14 cellular contexts compared by ENCODE assay signal in the genomic region with DNA sequence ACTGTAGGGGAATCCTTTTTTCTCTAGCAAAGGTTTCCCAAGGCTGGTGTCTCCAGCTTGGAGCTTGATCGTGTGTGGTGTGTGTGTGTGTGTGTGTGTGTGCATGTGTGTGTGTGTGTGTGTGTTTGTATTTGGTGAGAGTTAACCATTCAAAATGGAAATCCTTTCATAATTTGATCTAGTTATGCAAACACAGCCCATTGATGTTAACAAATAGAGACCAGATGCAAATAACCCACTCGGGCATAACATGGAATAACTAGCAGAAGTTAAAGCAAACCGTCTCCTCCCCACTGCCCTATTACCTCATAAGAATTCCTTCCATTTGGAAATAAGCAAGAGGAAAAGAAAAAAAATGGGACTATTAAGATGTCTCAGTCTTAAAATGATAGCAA. TPM values are rescaled to one million over a fixed set of nuclear protein-coding genes. Genes with fewer than 3 reads are reported as not detected.
DNase-seq lines count a peak whose midpoint lies in the region; ATAC-seq and TF ChIP-seq lines count a peak whose summit lies in the region.
"Had no signal": no experiment of that assay in that cellular context is flagged by ENCODE, and none has a peak within 500 bp of the region (broad histone marks: within the 10 kb centered on the region; RNA-seq: fewer than 3 reads in every experiment).

No MANE protein-coding gene starts in this region.

- ATAC-seq in sciatic nerve, result no peak
- ATAC-seq: CD8-positive, alpha-beta T cell had no signal

- H3K9me3 Mint-ChIP-seq in T-helper 2 cell treated with Interferon-gamma antibody and Interleukin-4, amounts not matched to agents 5 μg/mL and 100 μg/mL, for 36 hours, result no peaks in the 10 kb centered on the region
- H3K9me3 Mint-ChIP-seq: activated B cell treated with CpG ODN at 0.5 μM for 24 hours; CD8-positive, alpha-beta T cell; nephron progenitor cell had no signal

- TF ChIP-seq CTCF in AG09309 (IDR thresholded peaks at IDR 0.05; ENCODE audit: control insufficient read depth, insufficient read depth, low read depth, low read length, missing control alignments) (no peak), GM12865 (IDR thresholded peaks at IDR 0.05; ENCODE audit: insufficient read depth, low read depth, low read length, missing control alignments) (no peak), fibroblast of villous mesenchyme (IDR thresholded peaks at IDR 0.05; ENCODE audit: insufficient read depth, low read depth, low read length) (no peak), esophagus squamous epithelium (IDR thresholded peaks at IDR 0.05) (no peak)

- no peak for DNase-seq in AG09309 (ENCODE audit: low read depth)
- DNase-seq in GM12865 (ENCODE audit: low read depth), result no peak
- DNase-seq in T-helper 2 cell treated with Interferon-gamma antibody and Interleukin-4, amounts not matched to agents 5 μg/mL and 100 μg/mL, for 36 hours (ENCODE audit: low spot score), result no peak
- peak; percentile 51 for DNase-seq in fibroblast of villous mesenchyme (ENCODE audit: low read depth)
- DNase-seq in esophagus squamous epithelium (lab: John Stamatoyannopoulos, UW), result no peak
- no peak for DNase-seq in sciatic nerve (ENCODE audit: low spot score)
- DNase-seq in HuH-7 (ENCODE audit: low spot score), result no peak
- DNase-seq: activated B cell treated with CpG ODN at 0.5 μM for 24 hours; CD8-positive, alpha-beta T cell; cerebellar nuclear complex; immature natural killer cell; NCI-H2029 treated with DMSO at 0.1 percent for 48 hours; NCI-H748 treated with DMSO at 0.1 percent for 48 hours; nephron progenitor cell had no signal

- H3K36me3 Mint-ChIP-seq in T-helper 2 cell treated with Interferon-gamma antibody and Interleukin-4, amounts not matched to agents 5 μg/mL and 100 μg/mL, for 36 hours (ENCODE audit: low read depth), result no peaks in the 10 kb centered on the region
- H3K36me3 Mint-ChIP-seq: CD8-positive, alpha-beta T cell; immature natural killer cell had no signal

- WGBS in esophagus squamous epithelium, 2 donors, result 60 to 70% methylated on average over 3 of the region's 3 CpGs

- H3K4me1 ChIP-seq in esophagus squamous epithelium, result peaks cover 19 to 46% (median 20%) of the 10 kb centered on the region in 3 donors

- H3K27me3 Mint-ChIP-seq in T-helper 2 cell treated with Interferon-gamma antibody and Interleukin-4, amounts not matched to agents 5 μg/mL and 100 μg/mL, for 36 hours (ENCODE audit: low read depth), result no peaks in the 10 kb centered on the region

- H3K27ac Mint-ChIP-seq in T-helper 2 cell treated with Interferon-gamma antibody and Interleukin-4, amounts not matched to agents 5 μg/mL and 100 μg/mL, for 36 hours, result peak overlapping the region; percentile 90
- H3K27ac Mint-ChIP-seq: activated B cell treated with CpG ODN at 0.5 μM for 24 hours; CD8-positive, alpha-beta T cell; immature natural killer cell had no signal

- H3K4me1 Mint-ChIP-seq in T-helper 2 cell treated with Interferon-gamma antibody and Interleukin-4, amounts not matched to agents 5 μg/mL and 100 μg/mL, for 36 hours (ENCODE audit: low read depth), result peaks cover 42% of the 10 kb centered on the region

- H3K9me3 ChIP-seq in esophagus squamous epithelium, result no peaks in the 10 kb centered on the region

- intact Hi-C loops in esophagus squamous epithelium (cut with DNase I) (no loop called here), sciatic nerve (cut with DNase I) (no loop called here)

- H3K27ac ChIP-seq in esophagus squamous epithelium, result no peak overlapping the region

- H3K36me3 ChIP-seq in esophagus squamous epithelium, result no peaks in the 10 kb centered on the region

- H3K27me3 ChIP-seq in esophagus squamous epithelium, result no peaks in the 10 kb centered on the region

- H3K4me3 ChIP-seq in AG09309 (ENCODE audit: control insufficient read depth, low read depth, low read length) (peak overlapping the region; percentile 14), GM12865 (ENCODE audit: low read depth, low read length) (peak overlapping the region; percentile 18), fibroblast of villous mesenchyme (ENCODE audit: low read depth, low read length) (peak overlapping the region; percentile 36), esophagus squamous epithelium (no peak overlapping the region)

- no peak for TF ChIP-seq POLR2A in esophagus squamous epithelium (IDR thresholded peaks at IDR 0.05)

- H3K4me3 Mint-ChIP-seq in T-helper 2 cell treated with Interferon-gamma antibody and Interleukin-4, amounts not matched to agents 5 μg/mL and 100 μg/mL, for 36 hours, result peak overlapping the region; percentile 69
- H3K4me3 Mint-ChIP-seq: activated B cell treated with CpG ODN at 0.5 μM for 24 hours; CD8-positive, alpha-beta T cell; immature natural killer cell; nephron progenitor cell had no signal

RNA-seq across cellular contexts. Expression of a gene that starts 24.9 kb away (rescaled TPM):
- total RNA-seq in fibroblast of villous mesenchyme (9.0 and 16.4 TPM in 2 replicates), esophagus squamous epithelium (10 to 100 TPM in 2 of 4 donors, 1 to 10 TPM in 2; 6.4 to 12.4 (median 8.8) TPM), sciatic nerve (30.2 TPM)

Comparison
In these comparisons a context has a peak if more than half of its experiments do, and no peak if none do; other contexts are left out.
1. H3K4me3 ChIP-seq: peak in AG09309 (single experiment), GM12865 (single experiment) and fibroblast of villous mesenchyme (single experiment); none in esophagus squamous epithelium (0 of 4).